18 cellular contexts compared by ENCODE assay signal in genomic region chr7:49787980-49788379, GRCh38. TPM values are rescaled to one million over a fixed set of nuclear protein-coding genes. Genes with fewer than 3 reads are reported as not detected.
A peak's percentile ranks its signal among the peaks of the same experiment; 100 is the strongest.
DNase-seq lines count a peak whose midpoint lies in the region; ATAC-seq, FAIRE-seq and TF ChIP-seq lines count a peak whose summit lies in the region.
"Had no signal": no experiment of that assay in that cellular context is flagged by ENCODE, and none has a peak within 500 bp of the region (broad histone marks: within the 10 kb centered on the region; RNA-seq: fewer than 3 reads in every experiment).

No MANE protein-coding gene starts in this region.

- no peak for DNase-seq in Right ventricle myocardium superior
- DNase-seq in right atrium auricular region (ENCODE audit: low spot score) = no peak
- no peak for DNase-seq in H1 (ENCODE audit: low read depth in 1 of 2, low spot score in 2 of 2)
- peak; percentile 56 for DNase-seq in left ventricle myocardium superior
- DNase-seq in NCI-H1105 (lab: John Stamatoyannopoulos, UW) = no peak
- DNase-seq: BE2C; CD4-positive, CD25-positive, alpha-beta regulatory T cell; CD8-positive, alpha-beta memory T cell; COR-L47; DMS 273 treated with DMSO at 0.1 percent for 48 hours; GDM1; HCEC 1CT had no signal

- H3K23me2 ChIP-seq in H1 (ENCODE audit: low read depth, low read length) = peaks cover 10% of the 10 kb centered on the region; the same call in 1 of the 2 replicates

- no peaks in the 10 kb centered on the region for H3K79me2 ChIP-seq in H1 (ENCODE audit: control insufficient read depth in 1 of 2, insufficient read depth in 2 of 2, low read length in 2 of 2)

- H2BK5ac ChIP-seq in H1 (ENCODE audit: low read depth, low read length) = no peak overlapping the region; the same call in 1 of the 2 replicates

- H2BK20ac ChIP-seq in H1 (ENCODE audit: low read length) = no peak overlapping the region

- H3K18ac ChIP-seq in H1 (ENCODE audit: extremely low read depth, low read length) = no peak overlapping the region

- intact Hi-C loops in Right ventricle myocardium superior (cut with DNase I) (no loop called here), left ventricle myocardium superior (cut with micrococcal nuclease) (no loop called here)

- no peak for TF ChIP-seq POLR2A in H1 (IDR thresholded peaks at IDR 0.05; ENCODE audit: control extremely low read depth in 1 of 2, low read depth in 2 of 2, low read length in 2 of 2)

- 93% methylated on average over 5 of the region's 5 CpGs; no CpG with 5 or more reads in 1 of the 2 experiments for whole genome bisulfite sequencing in H1 (ENCODE audit: extremely low coverage in 1 of 2, insufficient coverage in 1 of 2, insufficient read length in 1 of 2, insufficient replicate concordance in 2 of 2, low coverage in 1 of 2, low lambda C conversion rate in 2 of 2, missing lambda C conversion rate in 1 of 2), 2 experiments

- H3K56ac ChIP-seq in H1 (replicated peaks; ENCODE audit: insufficient read length, low read depth, low read length) = no peak overlapping the region

- CTCF ChIA-PET in H1 (lab: Charles Lee; ENCODE audit: partially characterized antibody) = interaction anchor here (1.0 to 3.7 kb wide), 4 partner anchors 9 to 786 kb away, joined by 3 to 31 read pairs (median 3); no protein-coding TSS in a partner anchor

- no peak overlapping the region for H3K9ac ChIP-seq in H1 (replicated peaks in 1 of 4; ENCODE audit: extremely low read depth in 1 of 4, low read depth in 3 of 4, low read length in 3 of 4)

- no peak overlapping the region for H2BK15ac ChIP-seq in H1 (ENCODE audit: low read length)

- no peak overlapping the region for H3K4me3 ChIP-seq in right atrium auricular region
- no peak overlapping the region for H3K4me3 ChIP-seq in H1 (ENCODE audit: extremely low read depth in 1 of 4, insufficient read depth in 2 of 4, low read depth in 3 of 4, low read length in 4 of 4)

- no peak overlapping the region for H2BK120ac ChIP-seq in H1 (replicated peaks; ENCODE audit: low read depth, low read length)

- TF ChIP-seq CTCF in right atrium auricular region (IDR thresholded peaks at IDR 0.05) (no peak), H1 (IDR thresholded peaks at IDR 0.05; ENCODE audit: control extremely low read depth in 1 of 3, insufficient read depth in 1 of 3, low read depth in 1 of 3, low read length in 3 of 3) (no peak)

- H3K14ac ChIP-seq in H1 (ENCODE audit: insufficient read length) = no peak overlapping the region

- POLR2A ChIA-PET in H1 (lab: Charles Lee; ENCODE audit: partially characterized antibody) = no interaction called here

- H3K27ac ChIP-seq in right atrium auricular region (peak overlapping the region in 1 of 2 donors; percentile 11), H1 (ENCODE audit: low read depth, low read length) (no peak overlapping the region)

- no peak overlapping the region for H4K5ac ChIP-seq in H1 (ENCODE audit: insufficient read length, low read depth, low read length)

- H3K4ac ChIP-seq in H1 (replicated peaks; ENCODE audit: insufficient read length, low read depth, low read length) = no peak overlapping the region

- no peak for TF ChIP-seq EP300 in H1 (IDR thresholded peaks at IDR 0.05; ENCODE audit: borderline replicate concordance in 1 of 2, low read depth in 2 of 2, low read length in 2 of 2)

- H3K4me2 ChIP-seq in H1 (ENCODE audit: insufficient read depth in 1 of 2, low read depth in 2 of 2, low read length in 2 of 2) = no peak overlapping the region

- no peak overlapping the region for H2AFZ ChIP-seq in H1 (ENCODE audit: low read length)

- H3K23ac ChIP-seq in H1 (ENCODE audit: insufficient read length) = no peak overlapping the region

- no peak overlapping the region for H4K91ac ChIP-seq in H1 (replicated peaks; ENCODE audit: insufficient read length, low read length)

- FAIRE-seq in H1 (lab: Jason Lieb, UNC) = no peak
- FAIRE-seq: GM12892, GM18507 had no signal

- peaks cover 0 to 5% of the 10 kb centered on the region in 2 experiments for H4K20me1 ChIP-seq in H1 (replicated peaks in 1 of 2; ENCODE audit: control insufficient read depth in 1 of 2, insufficient read depth in 2 of 2, low read length in 2 of 2)

- H3K27me3 ChIP-seq in right atrium auricular region = no peaks in the 10 kb centered on the region
- H3K27me3 ChIP-seq in H1 (replicated peaks in 1 of 4; ENCODE audit: control insufficient read depth in 3 of 4, extremely low read depth in 1 of 4, insufficient read depth in 3 of 4, low read length in 3 of 4) = no peaks in the 10 kb centered on the region
- H3K27me3 ChIP-seq: BE2C had no signal

- H2BK12ac ChIP-seq in H1 (ENCODE audit: low read depth, low read length) = peak overlapping the region; percentile 97; the same call in 1 of the 2 replicates

- H2AK5ac ChIP-seq in H1 (ENCODE audit: low read depth, low read length) = peak overlapping the region; percentile 94; the same call in 1 of the 2 replicates

- H3K36me3 ChIP-seq in right atrium auricular region (no peaks in the 10 kb centered on the region), H1 (ENCODE audit: control insufficient read depth in 2 of 4, insufficient read depth in 4 of 4, low read length in 3 of 4) (no peaks in the 10 kb centered on the region)
- H3K36me3 ChIP-seq: BE2C had no signal

- H3K9me3 ChIP-seq in right atrium auricular region = no peaks in the 10 kb centered on the region
- no peaks in the 10 kb centered on the region for H3K9me3 ChIP-seq in H1 (ENCODE audit: insufficient read depth in 2 of 2, low read depth in 1 of 2, low read length in 1 of 2)
- H3K9me3 ChIP-seq: BE2C had no signal

- no peak for TF ChIP-seq RAD21 in H1 (IDR thresholded peaks at IDR 0.05 in 1 of 2, conservative IDR thresholded peaks at IDR 0.05 in 1 of 2; ENCODE audit: low read depth in 2 of 2, low read length in 2 of 2)

- H3K4me1 ChIP-seq in right atrium auricular region = peaks cover 0 to 14% of the 10 kb centered on the region in 2 donors
- peaks cover 0 to 7% (median 2%) of the 10 kb centered on the region in 4 experiments; a peak in 1 of 7 replicates for H3K4me1 ChIP-seq in H1 (replicated peaks in 1 of 4; ENCODE audit: control insufficient read depth in 3 of 4, insufficient read depth in 4 of 4, low read length in 3 of 4)
- H3K4me1 ChIP-seq: BE2C had no signal

- H3K79me1 ChIP-seq in H1 (ENCODE audit: low read depth, low read length) = peaks cover 4% of the 10 kb centered on the region; the same call in 1 of the 2 replicates

- H4K8ac ChIP-seq in H1 (ENCODE audit: extremely low read depth, insufficient read depth, low read length) = no peak overlapping the region

- peak; percentile 32 for ATAC-seq in Right ventricle myocardium superior (ENCODE audit: poor library complexity)
- ATAC-seq in left ventricle myocardium superior = peak; percentile 32
- no peak for ATAC-seq in GM21381 (IDR thresholded peaks at IDR 0.05; ENCODE audit: unreplicated experiment)
- ATAC-seq in GM19035 (IDR thresholded peaks at IDR 0.05; ENCODE audit: unreplicated experiment) = no peak

TF ChIP-seq in H1, 55 proteins besides CTCF, POLR2A, EP300 and RAD21 (continues in another document):
- TF ChIP-seq BACH1 (IDR thresholded peaks at IDR 0.05; ENCODE audit: low read length) (no peak), KDM1A (IDR thresholded peaks at IDR 0.05; ENCODE audit: borderline replicate concordance, low read length) (no peak), SP1 (IDR thresholded peaks at IDR 0.05; ENCODE audit: low read depth, low read length) (no peak), FOSL1 (IDR thresholded peaks at IDR 0.05; ENCODE audit: insufficient read depth, low read depth, low read length) (no peak), CEBPB (IDR thresholded peaks at IDR 0.05; ENCODE audit: low read depth, low read length) (no peak), SP2 (IDR thresholded peaks at IDR 0.05; ENCODE audit: low read length) (no peak), NRF1 (IDR thresholded peaks at IDR 0.05; ENCODE audit: low read depth, low read length) (no peak), JUND (IDR thresholded peaks at IDR 0.05; ENCODE audit: low read length) (no peak), ASH2L (IDR thresholded peaks at IDR 0.05; ENCODE audit: low read length) (no peak), ZNF274 (IDR thresholded peaks at IDR 0.05; ENCODE audit: borderline replicate concordance, extremely low read depth, low read length) (no peak), SIX5 (IDR thresholded peaks at IDR 0.05; ENCODE audit: low read depth, low read length) (no peak), EGR1 (IDR thresholded peaks at IDR 0.05; ENCODE audit: borderline replicate concordance, low read depth, low read length) (no peak), NANOG (IDR thresholded peaks at IDR 0.05; ENCODE audit: insufficient read depth, low read depth, low read length, poor library complexity, severe bottlenecking) (no peak), CTBP2 (IDR thresholded peaks at IDR 0.05; ENCODE audit: borderline replicate concordance, insufficient read depth, insufficient read length, low read length) (no peak), TAF7 (optimal IDR thresholded peaks at IDR 0.05; ENCODE audit: borderline replicate concordance, low read depth, low read length) (no peak), RXRA (IDR thresholded peaks at IDR 0.05; ENCODE audit: insufficient read depth, low read depth, low read length) (no peak), TAF1 (IDR thresholded peaks at IDR 0.05; ENCODE audit: low read depth, low read length) (no peak), RNF2 (IDR thresholded peaks at IDR 0.05; ENCODE audit: borderline replicate concordance, low read depth, low read length, missing control alignments, poor library complexity, severe bottlenecking) (no peak)
- TF ChIP-seq, protein P1, sequence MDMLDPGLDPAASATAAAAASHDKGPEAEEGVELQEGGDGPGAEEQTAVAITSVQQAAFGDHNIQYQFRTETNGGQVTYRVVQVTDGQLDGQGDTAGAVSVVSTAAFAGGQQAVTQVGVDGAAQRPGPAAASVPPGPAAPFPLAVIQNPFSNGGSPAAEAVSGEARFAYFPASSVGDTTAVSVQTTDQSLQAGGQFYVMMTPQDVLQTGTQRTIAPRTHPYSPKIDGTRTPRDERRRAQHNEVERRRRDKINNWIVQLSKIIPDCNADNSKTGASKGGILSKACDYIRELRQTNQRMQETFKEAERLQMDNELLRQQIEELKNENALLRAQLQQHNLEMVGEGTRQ (IDR thresholded peaks at IDR 0.05; ENCODE audit: low read length) = no peak

RNA-seq across cellular contexts. Expression of gene VWC2, which starts 14.5 kb away (rescaled TPM):
- total RNA-seq in Right ventricle myocardium superior (7.7 TPM), right atrium auricular region (1 to 10 TPM; 1.7 to 4.0 TPM), left ventricle myocardium superior (9.3 TPM)
- 0.30 and 0.31 TPM in 2 replicates for total RNA-seq in H1 (2021; fragmentation: NEBNext Ultra II Directional; extraction: Animal tissue kit (Norgen Biotek cat#: 25700))
- 0.13 and 0.24 TPM in 2 replicates for polyA plus RNA-seq in H1 (2011; rRNA removed)
- polyA plus RNA-seq in H1 (2011; cell fraction: cytosol; rRNA removed) = 0.18 TPM
- polyA plus RNA-seq in H1 (2011; cell fraction: nucleus; rRNA removed) = 0.29 TPM
- polyA plus RNA-seq in H1 (2012, experiment 1 of 2) = 0.12 to 0.29 TPM (median 0.22 TPM) in 4 replicates
- polyA plus RNA-seq in H1 (2012, experiment 2 of 2) = 0.09 TPM
- 0.53 TPM for polyA plus RNA-seq in H1 (2013, experiment 1 of 2)
- 0.46 TPM for polyA plus RNA-seq in H1 (2013, experiment 2 of 2)
- polyA minus RNA-seq in H1 (2011; rRNA and poly(A)+ RNA removed) = 0.09 and 0.39 TPM in 2 replicates
- polyA minus RNA-seq in H1 (2011; cell fraction: cytosol; rRNA and poly(A)+ RNA removed) = not detected
- 0.60 TPM for polyA minus RNA-seq in H1 (2011; cell fraction: nucleus; rRNA and poly(A)+ RNA removed)
- total RNA-seq: A172; CD4-positive, CD25-positive, alpha-beta regulatory T cell; CD8-positive, alpha-beta memory T cell; HT-29 had no signal
- polyA plus RNA-seq: CD4-positive, CD25-positive, alpha-beta regulatory T cell; CD8-positive, alpha-beta memory T cell had no signal

Comparison
In these comparisons a context has a peak if more than half of its experiments do, and no peak if none do; other contexts are left out.
1. ATAC-seq: peak in Right ventricle myocardium superior (single experiment) and left ventricle myocardium superior (single experiment); none in GM21381 (single experiment) and GM19035 (single experiment).